In the genomic region with DNA sequence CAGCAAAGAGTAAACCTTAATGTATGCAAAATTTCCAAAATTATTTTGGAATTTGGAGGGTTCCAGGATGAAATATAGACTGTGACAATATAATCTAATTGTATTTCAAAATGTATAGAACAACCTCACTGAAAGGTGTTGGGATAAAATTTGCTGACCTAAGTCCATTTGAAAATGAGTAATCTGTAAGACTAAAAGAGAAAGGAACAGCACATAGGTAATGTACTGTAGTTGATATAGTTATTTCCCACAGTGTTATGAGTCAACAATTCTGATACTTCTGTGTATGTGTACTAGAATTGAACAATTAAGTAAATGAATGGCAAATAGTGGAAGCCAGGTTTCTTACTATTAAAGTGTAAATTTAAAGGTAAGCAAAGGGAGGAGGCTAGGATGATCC, we compare ENCODE assay signal across 31 cellular contexts. TPM values are rescaled to one million over a fixed set of nuclear protein-coding genes. Genes with fewer than 3 reads are reported as not detected.
"Had no signal": no experiment of that assay in that cellular context is flagged by ENCODE, and none has a peak within 500 bp of the region (broad histone marks: within the 10 kb centered on the region; RNA-seq: fewer than 3 reads in every experiment).

No MANE protein-coding gene starts in this region.

- H3K27ac Mint-ChIP-seq: activated CD4-positive, alpha-beta memory T cell treated with anti-CD3 and anti-CD28 coated beads for 36 hours; activated CD4-positive, alpha-beta T cell treated with anti-CD3 and anti-CD28 coated beads for 36 hours; activated CD4-positive, alpha-beta T cell treated with anti-CD3 and anti-CD28 coated beads, Interleukin-2, amount 10 ng/mL, durations not matched to agents 24 days and 14 days; activated CD8-positive, alpha-beta memory T cell treated with anti-CD3 and anti-CD28 coated beads, Interleukin-2, amount 10 ng/mL, durations not matched to agents 7 days and 5 days; activated CD8-positive, alpha-beta T cell treated with anti-CD3 and anti-CD28 coated beads, Interleukin-2, amount 10 ng/mL, durations not matched to agents 7 days and 5 days; activated naive CD4-positive, alpha-beta T cell treated with anti-CD3 and anti-CD28 coated beads, Interleukin-2, amount 10 ng/mL, durations not matched to agents 7 days and 5 days; activated naive CD4-positive, alpha-beta T cell treated with anti-CD3 and anti-CD28 coated beads, Interleukin-2, amount 50 U/mL, for 72 hours; activated naive CD8-positive, alpha-beta T cell treated with anti-CD3 and anti-CD28 coated beads, Interleukin-2, amount 10 ng/mL, durations not matched to agents 7 days and 5 days; activated T-helper 1 cell treated with anti-CD3 and anti-CD28 coated beads, Interleukin-12 subunit alpha, Interleukin-12 subunit beta, Interleukin-2, Interleukin-4 antibody, amounts not matched to agents 30 ng/mL and 10 ng/mL and 1 ng/mL, durations not matched to agents 14 hours and 24 hours and 36 hours; brain; dendritic cell treated with granulocyte-macrophage colony-stimulating factor and Interleukin-4, amounts not matched to agents 40 ng/mL and 50 ng/mL, for 4 days had no signal

- H3K4me2 ChIP-seq: hepatocyte had no signal

- H3K4me1 Mint-ChIP-seq: activated CD4-positive, alpha-beta T cell treated with anti-CD3 and anti-CD28 coated beads, Interleukin-2, amount 10 ng/mL, durations not matched to agents 24 days and 14 days; activated CD8-positive, alpha-beta memory T cell treated with anti-CD3 and anti-CD28 coated beads, Interleukin-2, amount 10 ng/mL, durations not matched to agents 7 days and 5 days; activated naive CD4-positive, alpha-beta T cell treated with anti-CD3 and anti-CD28 coated beads, Interleukin-2, amount 10 ng/mL, durations not matched to agents 7 days and 5 days; activated naive CD8-positive, alpha-beta T cell treated with anti-CD3 and anti-CD28 coated beads, Interleukin-2, amount 10 ng/mL, durations not matched to agents 7 days and 5 days; brain; central memory CD8-positive, alpha-beta T cell had no signal

- DNase-seq: activated CD4-positive, alpha-beta memory T cell treated with anti-CD3 and anti-CD28 coated beads for 36 hours; activated CD4-positive, alpha-beta T cell treated with anti-CD3 and anti-CD28 coated beads for 36 hours; activated CD4-positive, alpha-beta T cell treated with anti-CD3 and anti-CD28 coated beads, Interleukin-2, amount 10 ng/mL, durations not matched to agents 24 days and 14 days; activated CD4-positive, CD25-positive, alpha-beta regulatory T cell; activated CD4-positive, CD25-positive, alpha-beta regulatory T cell treated with anti-CD3 and anti-CD28 coated beads, Interleukin-2, amount 50 U/mL, for 72 hours; activated CD8-positive, alpha-beta memory T cell treated with anti-CD3 and anti-CD28 coated beads, Interleukin-2, amount 10 ng/mL, durations not matched to agents 7 days and 5 days; activated CD8-positive, alpha-beta memory T cell treated with anti-CD3 and anti-CD28 coated beads, Interleukin-2, amount 50 U/mL, for 4 hours; activated CD8-positive, alpha-beta T cell treated with anti-CD3 and anti-CD28 coated beads, Interleukin-2, amount 10 ng/mL, durations not matched to agents 7 days and 5 days; activated gamma-delta T cell; activated naive CD4-positive, alpha-beta T cell; activated naive CD4-positive, alpha-beta T cell treated with anti-CD3 and anti-CD28 coated beads, Interleukin-2, amount 10 ng/mL, durations not matched to agents 7 days and 5 days; activated naive CD8-positive, alpha-beta T cell treated with anti-CD3 and anti-CD28 coated beads, Interleukin-2, amount 10 ng/mL, durations not matched to agents 7 days and 5 days; activated T-cell treated with anti-CD3 and anti-CD28 coated beads, Interleukin-2, amount 50 U/mL, for 1 hour; activated T-cell treated with anti-CD3 and anti-CD28 coated beads, Interleukin-2, amount 50 U/mL, for 48 hours; dorsolateral prefrontal cortex; effector memory CD4-positive, alpha-beta T cell; erythroblast; foreskin melanocyte; heart right ventricle; T-helper 2 cell had no signal

- H3K79me2 ChIP-seq: hepatocyte had no signal

- H3K36me3 Mint-ChIP-seq: activated CD4-positive, alpha-beta memory T cell treated with anti-CD3 and anti-CD28 coated beads for 36 hours; activated CD8-positive, alpha-beta memory T cell treated with anti-CD3 and anti-CD28 coated beads, Interleukin-2, amount 10 ng/mL, durations not matched to agents 7 days and 5 days; activated naive CD4-positive, alpha-beta T cell treated with anti-CD3 and anti-CD28 coated beads, Interleukin-2, amount 10 ng/mL, durations not matched to agents 7 days and 5 days; brain had no signal

- H3K27me3 Mint-ChIP-seq: dendritic cell treated with granulocyte-macrophage colony-stimulating factor and Interleukin-4, amounts not matched to agents 40 ng/mL and 50 ng/mL, for 4 days had no signal

- H3K27me3 ChIP-seq: ascending aorta, breast epithelium, dorsolateral prefrontal cortex, esophagus muscularis mucosa, gastroesophageal sphincter, heart right ventricle, hepatocyte had no signal

- H3K4me3 ChIP-seq: ascending aorta, breast epithelium, coronary artery, dorsolateral prefrontal cortex, esophagus muscularis mucosa, gastroesophageal sphincter, heart right ventricle, hepatocyte had no signal

- H3K4me1 ChIP-seq: ascending aorta, breast epithelium, esophagus muscularis mucosa, gastroesophageal sphincter, heart right ventricle had no signal

- H2AFZ ChIP-seq: hepatocyte had no signal

- H3K4me3 Mint-ChIP-seq: activated CD4-positive, alpha-beta memory T cell treated with anti-CD3 and anti-CD28 coated beads for 36 hours; activated CD4-positive, alpha-beta T cell treated with anti-CD3 and anti-CD28 coated beads for 36 hours; activated CD4-positive, alpha-beta T cell treated with anti-CD3 and anti-CD28 coated beads, Interleukin-2, amount 10 ng/mL, durations not matched to agents 24 days and 14 days; activated CD8-positive, alpha-beta memory T cell treated with anti-CD3 and anti-CD28 coated beads, Interleukin-2, amount 10 ng/mL, durations not matched to agents 7 days and 5 days; activated CD8-positive, alpha-beta T cell treated with anti-CD3 and anti-CD28 coated beads, Interleukin-2, amount 10 ng/mL, durations not matched to agents 7 days and 5 days; activated naive CD4-positive, alpha-beta T cell treated with anti-CD3 and anti-CD28 coated beads, Interleukin-2, amount 10 ng/mL, durations not matched to agents 7 days and 5 days; activated naive CD8-positive, alpha-beta T cell treated with anti-CD3 and anti-CD28 coated beads, Interleukin-2, amount 10 ng/mL, durations not matched to agents 7 days and 5 days; activated T-helper 1 cell treated with anti-CD3 and anti-CD28 coated beads, Interleukin-12 subunit alpha, Interleukin-12 subunit beta, Interleukin-2, Interleukin-4 antibody, amounts not matched to agents 30 ng/mL and 10 ng/mL and 1 ng/mL, durations not matched to agents 14 hours and 24 hours and 36 hours; brain; central memory CD8-positive, alpha-beta T cell; dendritic cell treated with granulocyte-macrophage colony-stimulating factor and Interleukin-4, amounts not matched to agents 40 ng/mL and 50 ng/mL, for 4 days had no signal

- H3K27ac ChIP-seq: ascending aorta, breast epithelium, coronary artery, dorsolateral prefrontal cortex, esophagus muscularis mucosa, gastroesophageal sphincter, heart right ventricle, hepatocyte had no signal

- H3K36me3 ChIP-seq: ascending aorta, breast epithelium, esophagus muscularis mucosa, gastroesophageal sphincter, heart right ventricle had no signal

- ATAC-seq: activated CD4-positive, alpha-beta T cell treated with anti-CD3 and anti-CD28 coated beads for 36 hours; activated CD8-positive, alpha-beta memory T cell treated with anti-CD3 and anti-CD28 coated beads, Interleukin-2, amount 10 ng/mL, durations not matched to agents 7 days and 5 days; activated CD8-positive, alpha-beta T cell treated with anti-CD3 and anti-CD28 coated beads, Interleukin-2, amount 10 ng/mL, durations not matched to agents 7 days and 5 days; activated naive CD4-positive, alpha-beta T cell treated with anti-CD3 and anti-CD28 coated beads, Interleukin-2, amount 50 U/mL, for 72 hours; gastroesophageal sphincter; heart right ventricle had no signal

RNA-seq across cellular contexts. Expression of gene TTK, which starts 33.3 kb away (rescaled TPM):
- total RNA-seq: ascending aorta had no signal
